In genomic region chr18:23908827-23909226, GRCh38 we compare ENCODE assay signal across 26 cellular contexts.
DNase-seq lines count a peak whose midpoint lies in the region; ATAC-seq, FAIRE-seq and TF ChIP-seq lines count a peak whose summit lies in the region.
"Had no signal": no experiment of that assay in that cellular context is flagged by ENCODE, and none has a peak within 500 bp of the region (broad histone marks: within the 10 kb centered on the region; RNA-seq: fewer than 3 reads in every experiment).

No MANE protein-coding gene starts in this region.

- H3K9me2 ChIP-seq in hepatocyte (replicated peaks; ENCODE audit: insufficient read depth) = no peaks in the 10 kb centered on the region

- POLR2A ChIA-PET in GM12878 (lab: Charles Lee) = interaction anchor here (0.6 kb wide), 1 partner anchor 683 kb away, joined by 4 read pairs; no protein-coding TSS in a partner anchor

- WGBS in GM12878 (ENCODE audit: insufficient coverage, insufficient replicate concordance, low lambda C conversion rate, missing lambda C conversion rate) = 77% methylated on average over 3 of the region's 3 CpGs
- WGBS in hepatocyte (ENCODE audit: low lambda C conversion rate, missing lambda C conversion rate) = 97% methylated on average over 3 of the region's 3 CpGs
- WGBS in heart left ventricle, 4 donors = 95 to 98% (median 96%) methylated on average over 3 of the region's 3 CpGs

- H3K36me3 ChIP-seq in GM12878 (ENCODE audit: control insufficient read depth in 2 of 2, insufficient read depth in 2 of 2, low read length in 1 of 2) (no peaks in the 10 kb centered on the region), hepatocyte (replicated peaks; ENCODE audit: insufficient read depth, low read depth) (no peaks in the 10 kb centered on the region), heart left ventricle (peaks cover 0 to 53% (median 4%) of the 10 kb centered on the region in 9 donors)
- H3K36me3 ChIP-seq: HAP-1, SJSA1 had no signal

- TF ChIP-seq EP300 in GM12878 (IDR thresholded peaks at IDR 0.05; ENCODE audit: borderline replicate concordance in 1 of 2, control insufficient read depth in 1 of 2, low read depth in 2 of 2, low read length in 2 of 2) = no peak

- H3K4me2 ChIP-seq in GM12878 (ENCODE audit: control insufficient read depth, insufficient read depth) = no peak overlapping the region
- no peak overlapping the region for H3K4me2 ChIP-seq in hepatocyte

- ATAC-seq in GM19452 (IDR thresholded peaks at IDR 0.05; ENCODE audit: unreplicated experiment) (peak; percentile 86), HG03108 (IDR thresholded peaks at IDR 0.05; ENCODE audit: unreplicated experiment) (peak; percentile 67), GM12878 (peak; percentile 65), heart left ventricle (no peak)

- H3K4me3 ChIP-seq in GM12878 (no peak overlapping the region), hepatocyte (no peak overlapping the region), heart left ventricle (no peak overlapping the region)
- H3K4me3 ChIP-seq: HAP-1, SJSA1 had no signal

- H2AFZ ChIP-seq in GM12878 (ENCODE audit: control insufficient read depth, low read depth, low read length) = no peak overlapping the region
- no peak overlapping the region for H2AFZ ChIP-seq in hepatocyte

- no peak overlapping the region for H3K9ac ChIP-seq in GM12878 (ENCODE audit: control insufficient read depth, insufficient read depth, low read length)

- DNase-seq in GM13977 (ENCODE audit: low spot score) (peak; percentile 31), GM12878 (ENCODE audit: low read depth, low spot score) (no peak), hepatocyte (ENCODE audit: low spot score) (no peak), heart left ventricle (no peak)
- no peak for DNase-seq in effector CD8-positive, alpha-beta T cell (lab: John Stamatoyannopoulos, UW)
- DNase-seq: AML-193; C1 segment of cervical spinal cord; CD4-positive, alpha-beta memory T cell; COR-L47; DMS53; GOT3; HFFc6; Karpas-422; NCI-H1092 treated with DMSO at 0.1 percent for 48 hours; NCI-H1436; NCI-H187 treated with DMSO at 0.1 percent for 48 hours; NCI-H524; NCI-H774; Right ventricle myocardium superior; RPMI8226; T-helper 1 cell had no signal

- RAD21 ChIA-PET in GM12878 (lab: Charles Lee; ENCODE audit: unreplicated experiment) = interaction anchor here (1.9 kb wide), 1 partner anchor 10 kb away, joined by 5 read pairs; no protein-coding TSS in a partner anchor

- FAIRE-seq in GM12878 (lab: Jason Lieb, UNC) = no peak
- FAIRE-seq: A204.1 had no signal

- H4K20me1 ChIP-seq in GM12878 (ENCODE audit: control insufficient read depth, insufficient read depth) = no peaks in the 10 kb centered on the region
- H4K20me1 ChIP-seq in hepatocyte (ENCODE audit: insufficient read depth, poor library complexity, severe bottlenecking) = no peaks in the 10 kb centered on the region

- H3K9me3 ChIP-seq in GM12878 (replicated peaks; ENCODE audit: control insufficient read depth, insufficient read depth, low read length) = no peaks in the 10 kb centered on the region
- no peaks in the 10 kb centered on the region for H3K9me3 ChIP-seq in hepatocyte (ENCODE audit: low read depth)
- H3K9me3 ChIP-seq in heart left ventricle = no peaks in the 10 kb centered on the region
- H3K9me3 ChIP-seq: HAP-1, SJSA1 had no signal

- CTCF ChIA-PET in GM12878 (lab: Yijun Ruan, JAX) = no interaction called here

- intact Hi-C loops in GM12878 (cut with micrococcal nuclease; ENCODE audit: unreplicated experiment) = no loop called here
- intact Hi-C loops in heart left ventricle (cut with DNase I) = no loop called here

- in situ Hi-C loops in GM13977 (cut with MboI; ENCODE audit: low pct_unique_long_range_greater_than_20kb, low sequenced_read_pairs, unreplicated experiment) = no loop called here
- in situ Hi-C loops in GM12878 (cut with MboI) = no loop called here

- no peak overlapping the region for H3K27ac ChIP-seq in GM12878 (ENCODE audit: control insufficient read depth, insufficient read depth)
- H3K27ac ChIP-seq in hepatocyte = no peak overlapping the region
- no peak overlapping the region for H3K27ac ChIP-seq in heart left ventricle
- H3K27ac ChIP-seq: SJSA1 had no signal

- SMC1A ChIA-PET in GM12878 (lab: Charles Lee; ENCODE audit: uncharacterized antibody, unreplicated experiment) = no interaction called here

- H3K79me2 ChIP-seq in GM12878 (ENCODE audit: control insufficient read depth, insufficient read depth, low read length) = no peaks in the 10 kb centered on the region
- H3K79me2 ChIP-seq in hepatocyte = no peaks in the 10 kb centered on the region

- TF ChIP-seq CTCF in GM13977 (IDR thresholded peaks at IDR 0.05; ENCODE audit: extremely low read depth, insufficient read depth, missing control alignments) (no peak), GM12878 (IDR thresholded peaks at IDR 0.05 in 2 of 3, conservative IDR thresholded peaks at IDR 0.05 in 1 of 3; ENCODE audit: control insufficient read depth in 2 of 3, extremely low read depth in 1 of 3, insufficient read depth in 1 of 3, low read depth in 3 of 3, low read length in 3 of 3) (no peak), hepatocyte (IDR thresholded peaks at IDR 0.05; ENCODE audit: poor library complexity) (no peak), heart left ventricle (IDR thresholded peaks at IDR 0.05) (no peak)

- TF ChIP-seq POLR2A in GM12878 (IDR thresholded peaks at IDR 0.05; ENCODE audit: low read depth, low read length) (no peak), heart left ventricle (IDR thresholded peaks at IDR 0.05) (no peak)

- H3K27me3 ChIP-seq in GM12878 (replicated peaks in 1 of 2; ENCODE audit: control insufficient read depth in 2 of 2, insufficient read depth in 2 of 2, low read length in 1 of 2) (no peaks in the 10 kb centered on the region), hepatocyte (no peaks in the 10 kb centered on the region), heart left ventricle (no peaks in the 10 kb centered on the region)
- H3K27me3 ChIP-seq: SJSA1 had no signal

- H3K4me1 ChIP-seq in GM12878 (ENCODE audit: control insufficient read depth, insufficient read depth, low read length) (no peaks in the 10 kb centered on the region), hepatocyte (ENCODE audit: insufficient read depth) (no peaks in the 10 kb centered on the region), heart left ventricle (no peaks in the 10 kb centered on the region)
- H3K4me1 ChIP-seq: HAP-1, SJSA1 had no signal

- TF ChIP-seq RAD21 in GM12878 (IDR thresholded peaks at IDR 0.05; ENCODE audit: insufficient read depth, low read depth, low read length) = no peak

- BruUV-seq in GM12878 (replicated peaks; lab: Mats Ljungman, UMichigan) = no TSS peak

TF ChIP-seq in GM12878, 131 proteins besides CTCF, POLR2A, EP300 and RAD21 (continues in another document):
- TF ChIP-seq STAT3 (IDR thresholded peaks at IDR 0.05; ENCODE audit: low read depth, low read length) (no peak), BHLHE40 (IDR thresholded peaks at IDR 0.05; ENCODE audit: borderline replicate concordance in 1 of 2, low read depth in 2 of 2, low read length in 1 of 2) (no peak), ZNF217 (IDR thresholded peaks at IDR 0.05) (no peak), MLLT1 (IDR thresholded peaks at IDR 0.05) (no peak), E2F4 (IDR thresholded peaks at IDR 0.05; ENCODE audit: low read depth, low read length) (no peak), ETV6 (conservative IDR thresholded peaks at IDR 0.05 in 1 of 2, IDR thresholded peaks at IDR 0.05 in 1 of 2; ENCODE audit: borderline replicate concordance in 1 of 2, low read depth in 1 of 2) (no peak), IRF5 (IDR thresholded peaks at IDR 0.05; ENCODE audit: borderline replicate concordance) (no peak), IRF3 (IDR thresholded peaks at IDR 0.05) (no peak), MYB (IDR thresholded peaks at IDR 0.05; ENCODE audit: borderline replicate concordance, low read depth, low read length) (no peak), BMI1 (IDR thresholded peaks at IDR 0.05; ENCODE audit: borderline replicate concordance) (no peak)

Comparison
In these comparisons a context has a peak if more than half of its experiments do, and no peak if none do; other contexts are left out.
1. ATAC-seq: peak in GM19452 (single experiment), HG03108 (single experiment) and GM12878 (single experiment); none in heart left ventricle (0 of 4).